ENCODE assay signal across 7 cellular contexts in the genomic region with DNA sequence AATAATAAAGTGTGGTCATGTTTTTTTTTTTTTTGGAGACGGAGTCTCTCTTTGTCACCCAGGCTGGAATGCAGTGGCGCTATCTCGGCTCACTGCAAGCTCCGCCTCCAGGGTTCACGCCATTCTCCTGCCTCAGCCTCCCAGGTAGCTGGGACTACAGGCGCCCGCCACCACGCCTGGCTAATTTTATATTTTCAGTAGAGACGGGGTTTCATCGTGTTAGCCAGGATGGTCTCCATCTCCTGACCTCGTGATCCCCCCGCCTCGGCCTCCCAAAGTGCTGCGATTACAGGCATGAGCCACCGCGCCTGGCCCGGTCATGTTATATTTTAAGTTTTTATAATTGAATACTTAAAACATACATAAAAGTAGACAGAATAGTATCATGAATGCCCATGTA. TPM values are rescaled to one million over a fixed set of nuclear protein-coding genes. Genes with fewer than 3 reads are reported as not detected.
"Had no signal": no experiment of that assay in that cellular context is flagged by ENCODE, and none has a peak within 500 bp of the region (broad histone marks: within the 10 kb centered on the region; RNA-seq: fewer than 3 reads in every experiment).

No MANE protein-coding gene starts in this region.

RNA-seq across cellular contexts. Expression of gene DHRS9, which starts 5.2 kb away (rescaled TPM):
- total RNA-seq: GM23248, GM23338, H1, H7, H9, HFFc6 had no signal
- polyA plus RNA-seq: GM23248, GM23338, H1 had no signal

RNA-seq across cellular contexts. Expression of gene ABCB11, which starts 33.1 kb away (rescaled TPM):
- total RNA-seq: GM23248, GM23338, H1, H4, H9 had no signal
- polyA plus RNA-seq: GM23248, GM23338, H1 had no signal
